Comparison of ENCODE assay signal across 17 cellular contexts in the genomic region with DNA sequence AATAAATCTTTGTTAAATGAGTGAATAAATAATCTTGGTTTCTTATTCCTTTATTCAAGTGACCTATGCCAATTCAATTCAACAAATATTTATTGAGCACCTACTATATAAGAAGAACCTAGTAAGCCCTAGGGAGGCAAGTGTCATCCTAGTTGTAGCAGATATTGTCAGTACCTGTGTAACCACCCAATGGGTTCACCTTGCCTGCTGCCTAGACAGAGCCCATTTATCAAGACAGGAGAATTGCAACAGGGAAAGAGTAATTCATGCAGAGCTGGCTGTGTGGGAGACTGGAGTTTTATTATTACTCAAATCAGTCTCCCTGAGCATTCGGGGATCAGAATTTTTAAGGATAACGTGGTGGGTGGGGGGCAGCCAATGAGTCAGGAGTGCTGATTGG. TPM values are rescaled to one million over a fixed set of nuclear protein-coding genes. Genes with fewer than 3 reads are reported as not detected.
DNase-seq lines count a peak whose midpoint lies in the region; ATAC-seq and TF ChIP-seq lines count a peak whose summit lies in the region.
"Had no signal": no experiment of that assay in that cellular context is flagged by ENCODE, and none has a peak within 500 bp of the region (broad histone marks: within the 10 kb centered on the region; RNA-seq: fewer than 3 reads in every experiment).

No MANE protein-coding gene starts in this region.

- no peaks in the 10 kb centered on the region for H3K36me3 Mint-ChIP-seq in activated CD4-positive, alpha-beta memory T cell treated with anti-CD3 and anti-CD28 coated beads for 36 hours
- no peaks in the 10 kb centered on the region for H3K36me3 Mint-ChIP-seq in activated CD4-positive, alpha-beta memory T cell treated with anti-CD3 and anti-CD28 coated beads, Interleukin-2, amount 10 ng/mL, durations not matched to agents 7 days and 5 days (ENCODE audit: low read depth)
- H3K36me3 Mint-ChIP-seq in CD4-positive, alpha-beta memory T cell = no peaks in the 10 kb centered on the region
- H3K36me3 Mint-ChIP-seq in activated T-helper 17 cell treated with anti-CD3 and anti-CD28 coated beads, Interleukin-2, amount 50 U/mL, for 72 hours (ENCODE audit: low read depth) = no peaks in the 10 kb centered on the region
- H3K36me3 Mint-ChIP-seq: CD4-positive, CD25-positive, alpha-beta regulatory T cell had no signal

- intact Hi-C loops in activated CD4-positive, alpha-beta memory T cell treated with anti-CD3 and anti-CD28 coated beads for 36 hours (cut with micrococcal nuclease) = no loop called here
- intact Hi-C loops in CD4-positive, alpha-beta memory T cell (cut with micrococcal nuclease) = no loop called here

- no peaks in the 10 kb centered on the region for H3K9me3 Mint-ChIP-seq in activated CD4-positive, alpha-beta memory T cell treated with anti-CD3 and anti-CD28 coated beads for 36 hours
- no peaks in the 10 kb centered on the region for H3K9me3 Mint-ChIP-seq in activated CD4-positive, alpha-beta memory T cell treated with anti-CD3 and anti-CD28 coated beads, Interleukin-2, amount 10 ng/mL, durations not matched to agents 7 days and 5 days
- H3K9me3 Mint-ChIP-seq in CD4-positive, alpha-beta memory T cell = no peaks in the 10 kb centered on the region
- no peaks in the 10 kb centered on the region for H3K9me3 Mint-ChIP-seq in activated T-helper 17 cell treated with anti-CD3 and anti-CD28 coated beads, Interleukin-2, amount 50 U/mL, for 72 hours

- no peak for TF ChIP-seq CTCF in GM20000 (IDR thresholded peaks at IDR 0.05; ENCODE audit: extremely low read depth, missing control alignments)

- H3K4me1 Mint-ChIP-seq in activated CD4-positive, alpha-beta memory T cell treated with anti-CD3 and anti-CD28 coated beads for 36 hours (ENCODE audit: low read depth) = peaks cover 30% of the 10 kb centered on the region
- H3K4me1 Mint-ChIP-seq in activated CD4-positive, alpha-beta memory T cell treated with anti-CD3 and anti-CD28 coated beads, Interleukin-2, amount 10 ng/mL, durations not matched to agents 7 days and 5 days = peaks cover 27% of the 10 kb centered on the region
- H3K4me1 Mint-ChIP-seq in CD4-positive, alpha-beta memory T cell = peaks cover 25 to 37% (median 32%) of the 10 kb centered on the region in 4 donors
- peaks cover 28% of the 10 kb centered on the region for H3K4me1 Mint-ChIP-seq in activated T-helper 17 cell treated with anti-CD3 and anti-CD28 coated beads, Interleukin-2, amount 50 U/mL, for 72 hours

- H3K27ac ChIP-seq in CD4-positive, alpha-beta memory T cell (ENCODE audit: low read depth, low read length) = no peak overlapping the region
- H3K27ac ChIP-seq: BLaER1 treated with 17β-estradiol and CSF1 and Interleukin-3, amounts not matched to agents 10 nM and 100 nM; GM23248 had no signal

- no peaks in the 10 kb centered on the region for H3K9me3 ChIP-seq in CD4-positive, alpha-beta memory T cell (ENCODE audit: control insufficient read depth in 1 of 2, low read length in 2 of 2)
- H3K9me3 ChIP-seq: BLaER1 treated with 17β-estradiol and CSF1 and Interleukin-3, amounts not matched to agents 10 nM and 100 nM had no signal

- no peaks in the 10 kb centered on the region for H3K27me3 Mint-ChIP-seq in activated CD4-positive, alpha-beta memory T cell treated with anti-CD3 and anti-CD28 coated beads for 36 hours
- no peaks in the 10 kb centered on the region for H3K27me3 Mint-ChIP-seq in activated CD4-positive, alpha-beta memory T cell treated with anti-CD3 and anti-CD28 coated beads, Interleukin-2, amount 10 ng/mL, durations not matched to agents 7 days and 5 days
- H3K27me3 Mint-ChIP-seq in CD4-positive, alpha-beta memory T cell = no peaks in the 10 kb centered on the region
- no peaks in the 10 kb centered on the region for H3K27me3 Mint-ChIP-seq in activated T-helper 17 cell treated with anti-CD3 and anti-CD28 coated beads, Interleukin-2, amount 50 U/mL, for 72 hours

- H3K27ac Mint-ChIP-seq in activated CD4-positive, alpha-beta memory T cell treated with anti-CD3 and anti-CD28 coated beads for 36 hours = no peak overlapping the region
- no peak overlapping the region for H3K27ac Mint-ChIP-seq in activated CD4-positive, alpha-beta memory T cell treated with anti-CD3 and anti-CD28 coated beads, Interleukin-2, amount 10 ng/mL, durations not matched to agents 7 days and 5 days
- peak overlapping the region in 4 of 7 donors; percentile 19 to 86 (median 43) for H3K27ac Mint-ChIP-seq in CD4-positive, alpha-beta memory T cell
- H3K27ac Mint-ChIP-seq in activated T-helper 17 cell treated with anti-CD3 and anti-CD28 coated beads, Interleukin-2, amount 50 U/mL, for 72 hours = peak overlapping the region; percentile 53

- no peaks in the 10 kb centered on the region for H3K36me3 ChIP-seq in CD4-positive, alpha-beta memory T cell (ENCODE audit: insufficient read depth, low read length)
- H3K36me3 ChIP-seq: BLaER1 treated with 17β-estradiol and CSF1 and Interleukin-3, amounts not matched to agents 10 nM and 100 nM had no signal

- no peaks in the 10 kb centered on the region for H3K27me3 ChIP-seq in CD4-positive, alpha-beta memory T cell (ENCODE audit: insufficient read depth, low read length)
- H3K27me3 ChIP-seq: BLaER1 treated with 17β-estradiol and CSF1 and Interleukin-3, amounts not matched to agents 10 nM and 100 nM had no signal

- H3K4me1 ChIP-seq in CD4-positive, alpha-beta memory T cell (ENCODE audit: insufficient read depth, low read length) = peaks cover 29% of the 10 kb centered on the region

- no peak overlapping the region for H3K4me3 ChIP-seq in CD4-positive, alpha-beta memory T cell (ENCODE audit: low read length in 2 of 2)
- H3K4me3 ChIP-seq: BLaER1 treated with 17β-estradiol and CSF1 and Interleukin-3, amounts not matched to agents 10 nM and 100 nM; GM23248 had no signal

- H3K4me3 Mint-ChIP-seq in activated CD4-positive, alpha-beta memory T cell treated with anti-CD3 and anti-CD28 coated beads for 36 hours = no peak overlapping the region
- no peak overlapping the region for H3K4me3 Mint-ChIP-seq in activated CD4-positive, alpha-beta memory T cell treated with anti-CD3 and anti-CD28 coated beads, Interleukin-2, amount 10 ng/mL, durations not matched to agents 7 days and 5 days
- H3K4me3 Mint-ChIP-seq in CD4-positive, alpha-beta memory T cell = no peak overlapping the region
- H3K4me3 Mint-ChIP-seq in activated T-helper 17 cell treated with anti-CD3 and anti-CD28 coated beads, Interleukin-2, amount 50 U/mL, for 72 hours = peak overlapping the region; percentile 23

- CTCF ChIA-PET in activated CD4-positive, alpha-beta memory T cell treated with anti-CD3 and anti-CD28 coated beads for 36 hours (lab: Charles Lee) = interaction anchor here (0.9 to 1.6 kb wide), 3 partner anchors 37 to 109 kb away, joined by 3 read pairs; no protein-coding TSS in a partner anchor
- CTCF ChIA-PET in activated CD4-positive, alpha-beta memory T cell treated with anti-CD3 and anti-CD28 coated beads, Interleukin-2, amount 10 ng/mL, durations not matched to agents 7 days and 5 days (lab: Charles Lee) = no interaction called here
- CTCF ChIA-PET in CD4-positive, alpha-beta memory T cell (lab: Charles Lee; ENCODE audit: partially characterized antibody) = no interaction called here

- peak; percentile 45 for DNase-seq in activated CD4-positive, alpha-beta memory T cell treated with anti-CD3 and anti-CD28 coated beads for 36 hours
- DNase-seq in activated CD4-positive, alpha-beta memory T cell treated with anti-CD3 and anti-CD28 coated beads, Interleukin-2, amount 10 ng/mL, durations not matched to agents 7 days and 5 days = no peak
- DNase-seq in CD4-positive, alpha-beta memory T cell = no peak
- DNase-seq in NCI-H226 = peak; percentile 20
- DNase-seq in NCI-H1694 treated with DMSO at 0.1 percent for 48 hours (lab: John Stamatoyannopoulos, UW) = no peak
- no peak for DNase-seq in GM20000 (ENCODE audit: low spot score)
- DNase-seq: 8988T; CD4-positive, CD25-positive, alpha-beta regulatory T cell; COR-L47; DMS153; DMS79 treated with DMSO at 0.1 percent for 48 hours; GDM1; GM23248 had no signal

- POLR2A ChIA-PET in activated CD4-positive, alpha-beta memory T cell treated with anti-CD3 and anti-CD28 coated beads for 36 hours (lab: Charles Lee) = no interaction called here
- POLR2A ChIA-PET in activated CD4-positive, alpha-beta memory T cell treated with anti-CD3 and anti-CD28 coated beads, Interleukin-2, amount 10 ng/mL, durations not matched to agents 7 days and 5 days (lab: Charles Lee) = no interaction called here
- POLR2A ChIA-PET in CD4-positive, alpha-beta memory T cell (lab: Charles Lee; ENCODE audit: partially characterized antibody) = no interaction called here

- ATAC-seq in activated T-helper 17 cell treated with anti-CD3 and anti-CD28 coated beads, Interleukin-2, amount 50 U/mL, for 72 hours (replicated peaks) = peak; percentile 67
- no peak for ATAC-seq in GM19324 (IDR thresholded peaks at IDR 0.05; ENCODE audit: low FRiP score, unreplicated experiment)
- ATAC-seq: HCT116 had no signal

RNA-seq across cellular contexts. Expression of gene KCNA3, which starts 53.6 kb away (rescaled TPM):
- 10 to 100 TPM; 25.2 to 25.6 TPM for total RNA-seq in activated CD4-positive, alpha-beta memory T cell treated with anti-CD3 and anti-CD28 coated beads for 36 hours
- total RNA-seq in activated CD4-positive, alpha-beta memory T cell treated with anti-CD3 and anti-CD28 coated beads, Interleukin-2, amount 10 ng/mL, durations not matched to agents 7 days and 5 days = 10 to 100 TPM; 84.9 to 86.2 TPM
- total RNA-seq in CD4-positive, alpha-beta memory T cell = 100 to 1,000 TPM; 124 TPM
- polyA plus RNA-seq in CD4-positive, alpha-beta memory T cell = 10 to 100 TPM; 88.7 to 96.3 TPM
- 10 to 100 TPM; 22.7 to 61.7 TPM for total RNA-seq in activated T-helper 17 cell treated with anti-CD3 and anti-CD28 coated beads, Interleukin-2, amount 50 U/mL, for 72 hours
- total RNA-seq: GM23248 had no signal
- polyA plus RNA-seq: GM23248 had no signal

Comparison
In these comparisons a context has a peak if more than half of its experiments do, and no peak if none do; other contexts are left out.
1. DNase-seq: peak in activated CD4-positive, alpha-beta memory T cell treated with anti-CD3 and anti-CD28 coated beads for 36 hours (single experiment) and NCI-H226 (single experiment); none in activated CD4-positive, alpha-beta memory T cell treated with anti-CD3 and anti-CD28 coated beads, Interleukin-2, amount 10 ng/mL, durations not matched to agents 7 days and 5 days (single experiment), CD4-positive, alpha-beta memory T cell (0 of 5), NCI-H1694 treated with DMSO at 0.1 percent for 48 hours (single experiment) and GM20000 (single experiment).
2. H3K27ac Mint-ChIP-seq: peak in CD4-positive, alpha-beta memory T cell (4 of 7) and activated T-helper 17 cell treated with anti-CD3 and anti-CD28 coated beads, Interleukin-2, amount 50 U/mL, for 72 hours (single experiment); none in activated CD4-positive, alpha-beta memory T cell treated with anti-CD3 and anti-CD28 coated beads for 36 hours (single experiment) and activated CD4-positive, alpha-beta memory T cell treated with anti-CD3 and anti-CD28 coated beads, Interleukin-2, amount 10 ng/mL, durations not matched to agents 7 days and 5 days (single experiment).